In genomic region chr16:22194707-22195444, GRCh38 we compare ENCODE assay signal across 9 cellular contexts. TPM values are rescaled to one million over a fixed set of nuclear protein-coding genes. Genes with fewer than 3 reads are reported as not detected.
DNase-seq lines count a peak whose midpoint lies in the region; ATAC-seq and TF ChIP-seq lines count a peak whose summit lies in the region.
"Had no signal": no experiment of that assay in that cellular context is flagged by ENCODE, and none has a peak within 500 bp of the region (broad histone marks: within the 10 kb centered on the region; RNA-seq: fewer than 3 reads in every experiment).

No MANE protein-coding gene starts in this region.

- H3K36me3 ChIP-seq in lower lobe of right lung: no peaks in the 10 kb centered on the region
- no peaks in the 10 kb centered on the region for H3K36me3 ChIP-seq in tibial artery
- H3K36me3 ChIP-seq in prostate gland: no peaks in the 10 kb centered on the region
- H3K36me3 ChIP-seq: HAP-1 had no signal

- DNase-seq in activated naive CD4-positive, alpha-beta T cell treated with anti-CD3 and anti-CD28 coated beads, Interleukin-2, amount 10 ng/mL, durations not matched to agents 7 days and 5 days: peak; percentile 21
- no peak for DNase-seq in activated naive CD4-positive, alpha-beta T cell (lab: John Stamatoyannopoulos, UW)
- no peak for DNase-seq in activated T-helper 2 cell treated with anti-CD3 and anti-CD28 coated beads, Interferon-gamma antibody, Interleukin-2, Interleukin-4, amounts not matched to agents 10 μg/mL and 5 μg/mL and 100 μg/mL, durations not matched to agents 14 hours and 24 hours and 36 hours (ENCODE audit: low spot score)
- no peak for DNase-seq in lower lobe of right lung
- no peak for DNase-seq in tibial artery
- no peak for DNase-seq in prostate gland (ENCODE audit: low spot score)
- no peak for DNase-seq in NCI-H2196 (lab: John Stamatoyannopoulos, UW; ENCODE audit: unreplicated experiment)

- H3K27ac ChIP-seq in lower lobe of right lung: peak overlapping the region; percentile 80
- H3K27ac ChIP-seq in tibial artery: peak overlapping the region; percentile 82 to 92
- H3K27ac ChIP-seq in prostate gland: peak overlapping the region in 1 of 2 donors; percentile 81

- H3K27me3 ChIP-seq in lower lobe of right lung (ENCODE audit: low read depth): no peaks in the 10 kb centered on the region
- H3K27me3 ChIP-seq in tibial artery: no peaks in the 10 kb centered on the region
- H3K27me3 ChIP-seq in prostate gland (replicated peaks; ENCODE audit: insufficient read depth): no peaks in the 10 kb centered on the region

- CTCF ChIA-PET in activated naive CD4-positive, alpha-beta T cell treated with anti-CD3 and anti-CD28 coated beads, Interleukin-2, amount 10 ng/mL, durations not matched to agents 7 days and 5 days (lab: Charles Lee): interaction anchor here (0.6 to 9.2 kb wide), 3 partner anchors 11 to 894 kb away, joined by 4 to 115 read pairs (median 19); partner anchors contain the start of genes EEF2K and POLR3E

- no peaks in the 10 kb centered on the region for H3K9me3 Mint-ChIP-seq in activated naive CD4-positive, alpha-beta T cell treated with anti-CD3 and anti-CD28 coated beads, Interleukin-2, amount 10 ng/mL, durations not matched to agents 7 days and 5 days
- H3K9me3 Mint-ChIP-seq in activated T-helper 2 cell treated with anti-CD3 and anti-CD28 coated beads, Interferon-gamma antibody, Interleukin-2, Interleukin-4, amounts not matched to agents 10 μg/mL and 5 μg/mL and 100 μg/mL, durations not matched to agents 14 hours and 24 hours and 36 hours: no peaks in the 10 kb centered on the region

- peaks cover 58% of the 10 kb centered on the region for H3K4me1 Mint-ChIP-seq in activated naive CD4-positive, alpha-beta T cell treated with anti-CD3 and anti-CD28 coated beads, Interleukin-2, amount 10 ng/mL, durations not matched to agents 7 days and 5 days
- H3K4me1 Mint-ChIP-seq in activated T-helper 2 cell treated with anti-CD3 and anti-CD28 coated beads, Interferon-gamma antibody, Interleukin-2, Interleukin-4, amounts not matched to agents 10 μg/mL and 5 μg/mL and 100 μg/mL, durations not matched to agents 14 hours and 24 hours and 36 hours (ENCODE audit: low read depth): peaks cover 48% of the 10 kb centered on the region

- H3K9me3 ChIP-seq in lower lobe of right lung: no peaks in the 10 kb centered on the region
- no peaks in the 10 kb centered on the region for H3K9me3 ChIP-seq in tibial artery
- H3K9me3 ChIP-seq in prostate gland: no peaks in the 10 kb centered on the region
- H3K9me3 ChIP-seq: HAP-1 had no signal

- H3K36me3 Mint-ChIP-seq in activated naive CD4-positive, alpha-beta T cell treated with anti-CD3 and anti-CD28 coated beads, Interleukin-2, amount 10 ng/mL, durations not matched to agents 7 days and 5 days: peaks cover 13% of the 10 kb centered on the region
- H3K36me3 Mint-ChIP-seq in activated T-helper 2 cell treated with anti-CD3 and anti-CD28 coated beads, Interferon-gamma antibody, Interleukin-2, Interleukin-4, amounts not matched to agents 10 μg/mL and 5 μg/mL and 100 μg/mL, durations not matched to agents 14 hours and 24 hours and 36 hours (ENCODE audit: low read depth): no peaks in the 10 kb centered on the region

- TF ChIP-seq CTCF in lower lobe of right lung (IDR thresholded peaks at IDR 0.05): no peak
- TF ChIP-seq CTCF in tibial artery (IDR thresholded peaks at IDR 0.05): no peak
- no peak for TF ChIP-seq CTCF in prostate gland (IDR thresholded peaks at IDR 0.05)

- peak overlapping the region; percentile 81 for H3K4me3 Mint-ChIP-seq in activated naive CD4-positive, alpha-beta T cell treated with anti-CD3 and anti-CD28 coated beads, Interleukin-2, amount 10 ng/mL, durations not matched to agents 7 days and 5 days
- H3K4me3 Mint-ChIP-seq in activated T-helper 2 cell treated with anti-CD3 and anti-CD28 coated beads, Interferon-gamma antibody, Interleukin-2, Interleukin-4, amounts not matched to agents 10 μg/mL and 5 μg/mL and 100 μg/mL, durations not matched to agents 14 hours and 24 hours and 36 hours (ENCODE audit: low read depth): peak overlapping the region; percentile 76

- TF ChIP-seq POLR2A in prostate gland (IDR thresholded peaks at IDR 0.05): no peak

- 81% methylated on average over 9 of the region's 9 CpGs for WGBS in prostate gland

- H3K27me3 Mint-ChIP-seq in activated naive CD4-positive, alpha-beta T cell treated with anti-CD3 and anti-CD28 coated beads, Interleukin-2, amount 10 ng/mL, durations not matched to agents 7 days and 5 days: peaks cover 15% of the 10 kb centered on the region
- no peaks in the 10 kb centered on the region for H3K27me3 Mint-ChIP-seq in activated T-helper 2 cell treated with anti-CD3 and anti-CD28 coated beads, Interferon-gamma antibody, Interleukin-2, Interleukin-4, amounts not matched to agents 10 μg/mL and 5 μg/mL and 100 μg/mL, durations not matched to agents 14 hours and 24 hours and 36 hours (ENCODE audit: low read depth)

- peaks cover 46% of the 10 kb centered on the region for H3K4me1 ChIP-seq in lower lobe of right lung
- H3K4me1 ChIP-seq in tibial artery: peaks cover 0 to 45% (median 26%) of the 10 kb centered on the region in 4 donors
- peaks cover 7% of the 10 kb centered on the region for H3K4me1 ChIP-seq in prostate gland (replicated peaks)

- intact Hi-C loops in activated T-helper 2 cell treated with anti-CD3 and anti-CD28 coated beads, Interferon-gamma antibody, Interleukin-2, Interleukin-4, amounts not matched to agents 10 μg/mL and 5 μg/mL and 100 μg/mL, durations not matched to agents 14 hours and 24 hours and 36 hours (cut with micrococcal nuclease): loop anchor here (1.0 to 5.0 kb wide), 4 partner anchors 11 to 1293 kb away; partner anchors contain the start of genes DCUN1D3, EEF2K, LYRM1 and POLR3E
- intact Hi-C loops in lower lobe of right lung (cut with DNase I): loop anchor here (5.0 kb wide), 1 partner anchor 102 kb away; the partner anchor contains the start of gene POLR3E
- intact Hi-C loops in tibial artery (cut with DNase I; ENCODE audit: low total_unique reads): loop anchor here (10.0 kb wide), 1 partner anchor 180 kb away; the partner anchor contains the start of gene CDR2
- intact Hi-C loops in prostate gland (cut with DNase I): loop anchor here (2.0 to 10.0 kb wide), 4 partner anchors 102 to 680 kb away; partner anchors contain the start of genes CDR2 and POLR3E

- H3K4me3 ChIP-seq in lower lobe of right lung (no peak overlapping the region), tibial artery (no peak overlapping the region), prostate gland (no peak overlapping the region)

- peak overlapping the region; percentile 95 for H3K27ac Mint-ChIP-seq in activated naive CD4-positive, alpha-beta T cell treated with anti-CD3 and anti-CD28 coated beads, Interleukin-2, amount 10 ng/mL, durations not matched to agents 7 days and 5 days
- peak overlapping the region; percentile 79 for H3K27ac Mint-ChIP-seq in activated T-helper 2 cell treated with anti-CD3 and anti-CD28 coated beads, Interferon-gamma antibody, Interleukin-2, Interleukin-4, amounts not matched to agents 10 μg/mL and 5 μg/mL and 100 μg/mL, durations not matched to agents 14 hours and 24 hours and 36 hours

- ATAC-seq in lower lobe of right lung (no peak), HG02571 (IDR thresholded peaks at IDR 0.05; ENCODE audit: unreplicated experiment) (no peak)

RNA-seq across cellular contexts. Expression of gene EEF2K, which starts 11.2 kb away (rescaled TPM):
- total RNA-seq in activated T-helper 2 cell treated with anti-CD3 and anti-CD28 coated beads, Interferon-gamma antibody, Interleukin-2, Interleukin-4, amounts not matched to agents 10 μg/mL and 5 μg/mL and 100 μg/mL, durations not matched to agents 14 hours and 24 hours and 36 hours: 40.4 and 41.0 TPM in 2 replicates
- total RNA-seq in lower lobe of right lung (35.2 TPM), prostate gland (10 to 100 TPM; 58.2 to 75.1 TPM)

RNA-seq across cellular contexts. Expression of gene SDR42E2, which starts 32.6 kb away (rescaled TPM):
- total RNA-seq in activated T-helper 2 cell treated with anti-CD3 and anti-CD28 coated beads, Interferon-gamma antibody, Interleukin-2, Interleukin-4, amounts not matched to agents 10 μg/mL and 5 μg/mL and 100 μg/mL, durations not matched to agents 14 hours and 24 hours and 36 hours: 0.09 TPM in 1 of 2 replicates, not detected in the other
- total RNA-seq in lower lobe of right lung: 0.24 TPM
- total RNA-seq in prostate gland: not detected
